16 cellular contexts compared by ENCODE assay signal in genomic region chr10:95866448-95866842, GRCh38. TPM values are rescaled to one million over a fixed set of nuclear protein-coding genes. Genes with fewer than 3 reads are reported as not detected.
DNase-seq lines count a peak whose midpoint lies in the region; ATAC-seq, FAIRE-seq and TF ChIP-seq lines count a peak whose summit lies in the region.
"Had no signal": no experiment of that assay in that cellular context is flagged by ENCODE, and none has a peak within 500 bp of the region (broad histone marks: within the 10 kb centered on the region; RNA-seq: fewer than 3 reads in every experiment).

No MANE protein-coding gene starts in this region.

- TF ChIP-seq EP300 in HepG2 (IDR thresholded peaks at IDR 0.05; ENCODE audit: low read depth in 2 of 2, low read length in 2 of 2) = no peak
- no peak for TF ChIP-seq EP300 in HepG2 (CRISPR knock-in tag; IDR thresholded peaks at IDR 0.05; ENCODE audit: borderline replicate concordance)

- no peak overlapping the region for H3K27ac Mint-ChIP-seq in MCF 10A (ENCODE audit: low read depth, unreplicated experiment)

- H4K20me1 ChIP-seq in HepG2 (ENCODE audit: insufficient read depth, low read length) = no peaks in the 10 kb centered on the region; the same call in 1 of the 2 replicates
- H4K20me1 ChIP-seq: BLaER1 treated with 17β-estradiol and CSF1 and Interleukin-3, amounts not matched to agents 10 nM and 100 nM had no signal

- TF ChIP-seq RAD21 in HepG2 (CRISPR knock-in tag; IDR thresholded peaks at IDR 0.05) = no peak

- 23% methylated on average over 3 of the region's 3 CpGs for WGBS in HepG2 (ENCODE audit: low lambda C conversion rate)
- WGBS in right lobe of liver (ENCODE audit: insufficient coverage, low coverage, low lambda C conversion rate, missing lambda C conversion rate) = 86% methylated on average over 3 of the region's 3 CpGs

- H3K4me3 Mint-ChIP-seq in MCF 10A (ENCODE audit: unreplicated experiment) = no peak overlapping the region
- H3K4me3 Mint-ChIP-seq: CD4-positive, CD25-positive, alpha-beta regulatory T cell had no signal

- H3K4me1 Mint-ChIP-seq in MCF 10A (ENCODE audit: insufficient read depth, unreplicated experiment) = peaks cover 4% of the 10 kb centered on the region

- CTCF ChIA-PET in HepG2 (lab: Yijun Ruan, JAX; ENCODE audit: low intra/inter-chr PET ratio, low total read pairs) (interaction anchor here (2.4 kb wide), 1 partner anchor 173 kb away, joined by 41 read pairs; the partner anchor contains the start of gene TCTN3), MCF 10A (lab: Yijun Ruan, JAX) (interaction anchor here (0.7 to 3.9 kb wide), 5 partner anchors 22 to 363 kb away, joined by 3 to 61 read pairs (median 4); partner anchors contain the start of gene TCTN3)

- no peaks in the 10 kb centered on the region for H3K79me2 ChIP-seq in HepG2 (ENCODE audit: insufficient read depth, low read length)

- H3K4me3 ChIP-seq in HepG2 (replicated peaks in 1 of 3; ENCODE audit: insufficient read depth in 1 of 3, low read depth in 2 of 3, low read length in 3 of 3) = no peak overlapping the region
- H3K4me3 ChIP-seq in right lobe of liver = no peak overlapping the region
- no peak overlapping the region for H3K4me3 ChIP-seq in bronchial epithelial cell (ENCODE audit: low read depth, low read length)
- H3K4me3 ChIP-seq in mucosa of descending colon = no peak overlapping the region
- H3K4me3 ChIP-seq: BLaER1 treated with 17β-estradiol and CSF1 and Interleukin-3, amounts not matched to agents 10 nM and 100 nM had no signal

- no peak for TF ChIP-seq POLR2A in HepG2 (IDR thresholded peaks at IDR 0.05; ENCODE audit: insufficient read depth in 1 of 2, low read depth in 2 of 2, low read length in 2 of 2)
- TF ChIP-seq POLR2A in right lobe of liver (IDR thresholded peaks at IDR 0.05) = no peak
- TF ChIP-seq POLR2A in H54 (IDR thresholded peaks at IDR 0.05; ENCODE audit: low read depth, low read length) = no peak

- in situ Hi-C loops in HepG2 (cut with HindIII; ENCODE audit: extremely low pct_ligation_motif_present, low pct_unique_long_range_greater_than_20kb) = loop anchor here (25.0 kb wide), 1 partner anchor 454 kb away; no protein-coding TSS in a partner anchor

- ATAC-seq in HepG2 (peak; percentile 11; the same call in 2 of the 3 replicates), right lobe of liver (no peak), mucosa of descending colon (peak; percentile 58), left lobe of liver (no peak)
- ATAC-seq: HCT116 had no signal

- intact Hi-C loops in HepG2 (cut with micrococcal nuclease; ENCODE audit: unreplicated experiment) (loop anchor here (5.0 kb wide), 1 partner anchor 36 kb away; no protein-coding TSS in a partner anchor), right lobe of liver (cut with DNase I) (no loop called here), mucosa of descending colon (cut with DNase I, micrococcal nuclease) (no loop called here), MCF 10A (cut with micrococcal nuclease) (no loop called here)

- H3K9me3 Mint-ChIP-seq in MCF 10A (ENCODE audit: unreplicated experiment) = no peaks in the 10 kb centered on the region
- H3K9me3 Mint-ChIP-seq: CD4-positive, CD25-positive, alpha-beta regulatory T cell had no signal

- peak overlapping the region; percentile 47 for H3K27ac ChIP-seq in HepG2 (ENCODE audit: extremely low read length, insufficient read depth, low read length)
- H3K27ac ChIP-seq in right lobe of liver = no peak overlapping the region
- H3K27ac ChIP-seq: BLaER1 treated with 17β-estradiol and CSF1 and Interleukin-3, amounts not matched to agents 10 nM and 100 nM; HL-60 had no signal

- H3K27me3 Mint-ChIP-seq in MCF 10A (ENCODE audit: insufficient read depth, unreplicated experiment) = no peaks in the 10 kb centered on the region
- H3K27me3 Mint-ChIP-seq: CD4-positive, CD25-positive, alpha-beta regulatory T cell had no signal

- DNase-seq in HepG2 (ENCODE audit: low spot score) (no peak), right lobe of liver (no peak), bronchial epithelial cell (ENCODE audit: low read depth) (no peak), mucosa of descending colon (no peak), left lobe of liver (ENCODE audit: low spot score) (no peak), MCF 10A (ENCODE audit: unreplicated experiment) (no peak), H54 (ENCODE audit: insufficient read length, low spot score) (no peak)
- DNase-seq: 8988T; AML-193; Calu3; CD4-positive, CD25-positive, alpha-beta regulatory T cell; DMS 273 treated with DMSO at 0.1 percent for 48 hours had no signal

- no peaks in the 10 kb centered on the region for H3K27me3 ChIP-seq in HepG2 (ENCODE audit: control insufficient read depth in 1 of 2, insufficient read depth in 2 of 2, low read length in 2 of 2)
- no peaks in the 10 kb centered on the region for H3K27me3 ChIP-seq in right lobe of liver
- H3K27me3 ChIP-seq in bronchial epithelial cell (ENCODE audit: control insufficient read depth, insufficient read depth, low read length) = no peaks in the 10 kb centered on the region
- H3K27me3 ChIP-seq: BLaER1 treated with 17β-estradiol and CSF1 and Interleukin-3, amounts not matched to agents 10 nM and 100 nM had no signal

- H2AFZ ChIP-seq in HepG2 (ENCODE audit: low read length) = no peak overlapping the region

- BruUV-seq in HepG2 (replicated peaks; lab: Mats Ljungman, UMichigan) = no TSS peak
- BruUV-seq in MCF 10A (replicated peaks; lab: Mats Ljungman, UMichigan) = no TSS peak

- TF ChIP-seq CTCF in HepG2 (CRISPR knock-in tag; IDR thresholded peaks at IDR 0.05) = no peak
- TF ChIP-seq CTCF in right lobe of liver (IDR thresholded peaks at IDR 0.05) = no peak
- no peak for TF ChIP-seq CTCF in bronchial epithelial cell (IDR thresholded peaks at IDR 0.05; ENCODE audit: insufficient read depth, low read length, severe bottlenecking)
- no peak for TF ChIP-seq CTCF in mucosa of descending colon (IDR thresholded peaks at IDR 0.05)
- TF ChIP-seq CTCF in MCF 10A (IDR thresholded peaks at IDR 0.05; ENCODE audit: unreplicated experiment) = no peak

- peak overlapping the region; percentile 47 for H3K4me2 ChIP-seq in HepG2 (ENCODE audit: low read depth, low read length)

- no peak overlapping the region for H3K9ac ChIP-seq in HepG2 (ENCODE audit: insufficient read depth, low read depth, low read length)
- H3K9ac ChIP-seq: BLaER1 treated with 17β-estradiol and CSF1 and Interleukin-3, amounts not matched to agents 10 nM and 100 nM had no signal

- peaks cover 23% of the 10 kb centered on the region for H3K4me1 ChIP-seq in HepG2 (ENCODE audit: insufficient read depth, low read length)
- no peaks in the 10 kb centered on the region for H3K4me1 ChIP-seq in right lobe of liver
- H3K4me1 ChIP-seq in mucosa of descending colon (ENCODE audit: low read depth) = peaks cover 7% of the 10 kb centered on the region

- no peaks in the 10 kb centered on the region for H3K9me3 ChIP-seq in HepG2 (ENCODE audit: low read length)
- H3K9me3 ChIP-seq in right lobe of liver = no peaks in the 10 kb centered on the region
- no peaks in the 10 kb centered on the region for H3K9me3 ChIP-seq in mucosa of descending colon
- H3K9me3 ChIP-seq: BLaER1 treated with 17β-estradiol and CSF1 and Interleukin-3, amounts not matched to agents 10 nM and 100 nM had no signal

- no peaks in the 10 kb centered on the region for H3K36me3 ChIP-seq in HepG2 (replicated peaks in 1 of 2; ENCODE audit: control insufficient read depth in 1 of 2, insufficient read depth in 2 of 2, low read length in 2 of 2)
- H3K36me3 ChIP-seq in right lobe of liver = no peaks in the 10 kb centered on the region
- no peaks in the 10 kb centered on the region for H3K36me3 ChIP-seq in bronchial epithelial cell (ENCODE audit: control insufficient read depth, insufficient read depth, low read length)
- no peaks in the 10 kb centered on the region for H3K36me3 ChIP-seq in mucosa of descending colon (ENCODE audit: low read depth)

- no peaks in the 10 kb centered on the region for H3K36me3 Mint-ChIP-seq in MCF 10A (ENCODE audit: insufficient read depth, unreplicated experiment)

- no peak for FAIRE-seq in HepG2 (lab: Jason Lieb, UNC)
- peak; percentile 47 for FAIRE-seq in bronchial epithelial cell (lab: Jason Lieb, UNC)
- FAIRE-seq in H54 (lab: Jason Lieb, UNC) = no peak

- POLR2A ChIA-PET in HepG2 (lab: Yijun Ruan, JAX) (interaction anchor here (1.3 to 2.7 kb wide), 3 partner anchors 30 to 173 kb away, joined by 3 to 11 read pairs (median 8); partner anchors contain the start of genes CC2D2B and TCTN3), MCF 10A (lab: Yijun Ruan, JAX) (no interaction called here)

TF ChIP-seq in HepG2, 621 proteins besides CTCF, POLR2A, EP300 and RAD21 (continues in another document):
- no peak for TF ChIP-seq POGZ (CRISPR knock-in tag; IDR thresholded peaks at IDR 0.05)

RNA-seq across cellular contexts. Expression of gene CC2D2B, which starts 41.3 kb away (rescaled TPM):
- total RNA-seq in HepG2 (2016; rRNA removed; fragmentation: Illumina TruSeq; extraction: Trizol) (0.20 and 0.22 TPM in 2 replicates), right lobe of liver (under 1 TPM in 4 of 6 experiments, not detected in 2; 0.10 to 0.86 (median 0.27) TPM), bronchial epithelial cell (not detected in 2 replicates), mucosa of descending colon (1 to 10 TPM in 1 of 3 donors, under 1 TPM in 2; 0.41 to 1.7 (median 0.75) TPM), left lobe of liver (0.10 TPM), MCF 10A (2022) (not detected in 2 replicates)
- total RNA-seq in HepG2 (2016; cell fraction: cytosol; rRNA removed; fragmentation: Illumina TruSeq; extraction: Trizol; ENCODE audit: low read depth) = not detected in 2 replicates
- total RNA-seq in HepG2 (2016; cell fraction: insoluble cytoplasmic fraction; rRNA removed; fragmentation: Illumina TruSeq; extraction: Trizol) = 0.26 and 0.36 TPM in 2 replicates
- 0.17 and 0.43 TPM in 2 replicates for total RNA-seq in HepG2 (2016; cell fraction: membrane; rRNA removed; fragmentation: Illumina TruSeq; extraction: Trizol)
- 0.53 and 0.94 TPM in 2 replicates for total RNA-seq in HepG2 (2016; cell fraction: nucleus; rRNA removed; fragmentation: Illumina TruSeq; extraction: Trizol)
- polyA plus RNA-seq in HepG2 (2011; rRNA removed) = not detected in 2 replicates
- polyA plus RNA-seq in HepG2 (2011; cell fraction: cytosol; rRNA removed) = not detected in 2 replicates
- not detected in 2 replicates for polyA plus RNA-seq in HepG2 (2011; cell fraction: nucleus; rRNA removed)
- polyA plus RNA-seq in HepG2 (2012) = 0.11 and 0.12 TPM in 2 replicates
- polyA plus RNA-seq in HepG2 (2016; cell fraction: cytosol; fragmentation: Illumina TruSeq; extraction: Trizol; ENCODE audit: low read depth) = 0.18 and 0.54 TPM in 2 replicates
- polyA plus RNA-seq in HepG2 (2016; cell fraction: insoluble cytoplasmic fraction; fragmentation: Illumina TruSeq; extraction: Trizol; ENCODE audit: low read depth) = 0.44 TPM in 1 of 2 replicates, not detected in the other
- polyA plus RNA-seq in HepG2 (2016; cell fraction: membrane; fragmentation: Illumina TruSeq; extraction: Trizol; ENCODE audit: low read depth) = 0.65 TPM in 1 of 2 replicates, not detected in the other
- 0.47 TPM in 1 of 2 replicates, not detected in the other for polyA plus RNA-seq in HepG2 (2016; cell fraction: nucleus; fragmentation: Illumina TruSeq; extraction: Trizol; ENCODE audit: insufficient read depth, low read depth)
- not detected in 2 replicates for polyA minus RNA-seq in HepG2 (2011; rRNA and poly(A)+ RNA removed; ENCODE audit: low replicate concordance)
- not detected in 2 replicates for polyA minus RNA-seq in HepG2 (2011; cell fraction: cytosol; rRNA and poly(A)+ RNA removed)
- polyA minus RNA-seq in HepG2 (2011; cell fraction: nucleus; rRNA and poly(A)+ RNA removed) = not detected in 2 replicates
- total RNA-seq: Calu3, H4 had no signal

Comparison
In these comparisons a context has a peak if more than half of its experiments do, and no peak if none do; other contexts are left out.
1. ATAC-seq: peak in HepG2 (single experiment) and mucosa of descending colon (single experiment); none in right lobe of liver (0 of 4) and left lobe of liver (single experiment).